Comparison of ENCODE assay signal across 21 cellular contexts in the genomic region with DNA sequence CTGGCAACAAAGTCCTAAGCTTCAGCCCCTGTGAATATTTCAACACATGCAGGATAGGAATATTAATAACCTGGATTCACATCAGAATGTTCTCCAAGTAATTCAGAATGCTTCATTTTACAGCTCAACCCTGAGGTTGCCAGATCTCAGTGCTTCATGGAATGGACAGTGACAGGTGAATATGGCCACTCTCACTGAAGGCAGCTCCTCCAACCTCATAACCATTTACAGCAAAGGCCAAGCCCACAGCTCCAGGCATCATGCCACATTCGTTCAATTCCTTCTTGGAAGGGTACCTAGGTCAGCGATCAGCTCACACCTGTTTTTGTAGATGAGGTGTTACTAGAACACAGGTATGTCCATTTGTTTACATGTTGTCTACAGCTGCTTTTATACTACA. TPM values are rescaled to one million over a fixed set of nuclear protein-coding genes. Genes with fewer than 3 reads are reported as not detected.
A peak's percentile ranks its signal among the peaks of the same experiment; 100 is the strongest.
DNase-seq lines count a peak whose midpoint lies in the region; ATAC-seq and TF ChIP-seq lines count a peak whose summit lies in the region.
"Had no signal": no experiment of that assay in that cellular context is flagged by ENCODE, and none has a peak within 500 bp of the region (broad histone marks: within the 10 kb centered on the region; RNA-seq: fewer than 3 reads in every experiment).

No MANE protein-coding gene starts in this region.

- no peaks in the 10 kb centered on the region for H3F3A ChIP-seq in smooth muscle cell (ENCODE audit: low read depth)

- no peak for TF ChIP-seq CTCF in right atrium auricular region (IDR thresholded peaks at IDR 0.05)
- no peak for TF ChIP-seq CTCF in lung (IDR thresholded peaks at IDR 0.05; ENCODE audit: control extremely low read depth, extremely low read depth)
- TF ChIP-seq CTCF in smooth muscle cell (IDR thresholded peaks at IDR 0.05; ENCODE audit: borderline replicate concordance, insufficient read depth, poor library complexity, severe bottlenecking) = no peak
- TF ChIP-seq CTCF in spleen (IDR thresholded peaks at IDR 0.05 in 8 of 11, conservative IDR thresholded peaks at IDR 0.05 in 3 of 11) = no peak

- TF ChIP-seq POLR2A in spleen (IDR thresholded peaks at IDR 0.05) = no peak

- DNase-seq in right atrium auricular region (ENCODE audit: low spot score) = peak; percentile 11
- no peak for DNase-seq in lung (ENCODE audit: low spot score)
- DNase-seq in smooth muscle cell (lab: John Stamatoyannopoulos, UW; ENCODE audit: unreplicated experiment) = no peak
- no peak for DNase-seq in spleen
- no peak for DNase-seq in NCI-H2029 (lab: John Stamatoyannopoulos, UW)
- DNase-seq in cerebellar cortex (ENCODE audit: low spot score) = no peak
- DNase-seq: Calu3; CD4-positive, alpha-beta memory T cell; GF-D8; NCI-H1092 treated with DMSO at 0.1 percent for 48 hours; NCI-H146; NCI-H2081; NCI-H2171 treated with DMSO at 0.1 percent for 48 hours; NCI-H446; NCI-H526 treated with DMSO at 0.1 percent for 48 hours; NK-92 treated with Interleukin-12 subunit alpha and Interleukin-12 subunit beta, amount 100 ng/mL, for 24 hours; Peyer's patch; SHP77 had no signal

- no peak for ATAC-seq in lung (ENCODE audit: insufficient read depth, low FRiP score)

- no peak overlapping the region for H3K4me2 ChIP-seq in smooth muscle cell
- H3K4me2 ChIP-seq: BLaER1 had no signal

- H3K36me3 ChIP-seq in right atrium auricular region (no peaks in the 10 kb centered on the region), lung (ENCODE audit: control insufficient read depth in 2 of 2, insufficient read depth in 2 of 2, low read length in 2 of 2) (no peaks in the 10 kb centered on the region), smooth muscle cell (ENCODE audit: low read depth) (no peaks in the 10 kb centered on the region), spleen (peaks cover 0 to 4% (median 0%) of the 10 kb centered on the region in 6 donors)
- H3K36me3 ChIP-seq: BLaER1, Peyer's patch had no signal

- H3K4me1 ChIP-seq in right atrium auricular region (peaks cover 0 to 45% of the 10 kb centered on the region in 2 donors), lung (ENCODE audit: control insufficient read depth in 2 of 2, insufficient read depth in 2 of 2, low read length in 2 of 2) (peaks cover 4 to 20% of the 10 kb centered on the region in 2 donors), smooth muscle cell (ENCODE audit: low read depth) (no peaks in the 10 kb centered on the region), spleen (no peaks in the 10 kb centered on the region)
- H3K4me1 ChIP-seq: BLaER1, Peyer's patch had no signal

- H4K20me1 ChIP-seq in smooth muscle cell (ENCODE audit: low read depth) = no peaks in the 10 kb centered on the region
- H4K20me1 ChIP-seq: BLaER1 had no signal

- H3K79me2 ChIP-seq in smooth muscle cell (ENCODE audit: low read depth) = no peaks in the 10 kb centered on the region

- no peaks in the 10 kb centered on the region for H3K27me3 ChIP-seq in right atrium auricular region
- no peaks in the 10 kb centered on the region for H3K27me3 ChIP-seq in lung (ENCODE audit: control insufficient read depth, insufficient read depth)
- peaks cover 4% of the 10 kb centered on the region for H3K27me3 ChIP-seq in smooth muscle cell (ENCODE audit: low read depth)
- H3K27me3 ChIP-seq in spleen (replicated peaks in 1 of 7) = no peaks in the 10 kb centered on the region
- H3K27me3 ChIP-seq: BLaER1, Peyer's patch had no signal

- H2AFZ ChIP-seq in smooth muscle cell (ENCODE audit: low read depth) = no peak overlapping the region

- H3K9ac ChIP-seq in smooth muscle cell (ENCODE audit: low read depth) = no peak overlapping the region
- H3K9ac ChIP-seq: BLaER1 had no signal

- no peak for TF ChIP-seq EP300 in Ishikawa (IDR thresholded peaks at IDR 0.05; ENCODE audit: borderline replicate concordance)

- 72 to 85% methylated on average over 2 of the region's 2 CpGs for WGBS in lung, 2 donors
- 86% methylated on average over 2 of the region's 2 CpGs for WGBS in smooth muscle cell (ENCODE audit: low lambda C conversion rate)
- WGBS in spleen, 5 donors = 83 to 100% (median 88%) methylated on average over 2 of the region's 2 CpGs

- no peak for TF ChIP-seq RAD21 in Ishikawa (IDR thresholded peaks at IDR 0.05; ENCODE audit: low read depth)

- intact Hi-C loops in spleen (cut with DNase I; ENCODE audit: low total_unique reads) = no loop called here

- H3K4me3 ChIP-seq in right atrium auricular region = no peak overlapping the region
- no peak overlapping the region for H3K4me3 ChIP-seq in lung
- H3K4me3 ChIP-seq in smooth muscle cell = no peak overlapping the region
- no peak overlapping the region for H3K4me3 ChIP-seq in spleen
- H3K4me3 ChIP-seq: BLaER1, Peyer's patch had no signal

- H3K9me3 ChIP-seq in right atrium auricular region (no peaks in the 10 kb centered on the region), lung (ENCODE audit: control insufficient read depth in 2 of 2, insufficient read depth in 1 of 2, low read length in 1 of 2) (no peaks in the 10 kb centered on the region), smooth muscle cell (replicated peaks; ENCODE audit: low read depth) (no peaks in the 10 kb centered on the region), spleen (no peaks in the 10 kb centered on the region)
- H3K9me3 ChIP-seq: BLaER1, Peyer's patch had no signal

- H3K27ac ChIP-seq in right atrium auricular region = peak overlapping the region; percentile 54 to 64
- peak overlapping the region; percentile 63 to 92 for H3K27ac ChIP-seq in lung (ENCODE audit: low read depth in 1 of 2, low read length in 1 of 2)
- peak overlapping the region; percentile 9 for H3K27ac ChIP-seq in smooth muscle cell (ENCODE audit: low read depth)
- no peak overlapping the region for H3K27ac ChIP-seq in spleen
- H3K27ac ChIP-seq: BLaER1, Peyer's patch had no signal

TF ChIP-seq in Ishikawa, 13 proteins besides CTCF, POLR2A, EP300 and RAD21:
- TF ChIP-seq TEAD4 (IDR thresholded peaks at IDR 0.05) (no peak), TCF12 (IDR thresholded peaks at IDR 0.05; ENCODE audit: low read depth) (no peak)
- TF ChIP-seq, protein P1, sequence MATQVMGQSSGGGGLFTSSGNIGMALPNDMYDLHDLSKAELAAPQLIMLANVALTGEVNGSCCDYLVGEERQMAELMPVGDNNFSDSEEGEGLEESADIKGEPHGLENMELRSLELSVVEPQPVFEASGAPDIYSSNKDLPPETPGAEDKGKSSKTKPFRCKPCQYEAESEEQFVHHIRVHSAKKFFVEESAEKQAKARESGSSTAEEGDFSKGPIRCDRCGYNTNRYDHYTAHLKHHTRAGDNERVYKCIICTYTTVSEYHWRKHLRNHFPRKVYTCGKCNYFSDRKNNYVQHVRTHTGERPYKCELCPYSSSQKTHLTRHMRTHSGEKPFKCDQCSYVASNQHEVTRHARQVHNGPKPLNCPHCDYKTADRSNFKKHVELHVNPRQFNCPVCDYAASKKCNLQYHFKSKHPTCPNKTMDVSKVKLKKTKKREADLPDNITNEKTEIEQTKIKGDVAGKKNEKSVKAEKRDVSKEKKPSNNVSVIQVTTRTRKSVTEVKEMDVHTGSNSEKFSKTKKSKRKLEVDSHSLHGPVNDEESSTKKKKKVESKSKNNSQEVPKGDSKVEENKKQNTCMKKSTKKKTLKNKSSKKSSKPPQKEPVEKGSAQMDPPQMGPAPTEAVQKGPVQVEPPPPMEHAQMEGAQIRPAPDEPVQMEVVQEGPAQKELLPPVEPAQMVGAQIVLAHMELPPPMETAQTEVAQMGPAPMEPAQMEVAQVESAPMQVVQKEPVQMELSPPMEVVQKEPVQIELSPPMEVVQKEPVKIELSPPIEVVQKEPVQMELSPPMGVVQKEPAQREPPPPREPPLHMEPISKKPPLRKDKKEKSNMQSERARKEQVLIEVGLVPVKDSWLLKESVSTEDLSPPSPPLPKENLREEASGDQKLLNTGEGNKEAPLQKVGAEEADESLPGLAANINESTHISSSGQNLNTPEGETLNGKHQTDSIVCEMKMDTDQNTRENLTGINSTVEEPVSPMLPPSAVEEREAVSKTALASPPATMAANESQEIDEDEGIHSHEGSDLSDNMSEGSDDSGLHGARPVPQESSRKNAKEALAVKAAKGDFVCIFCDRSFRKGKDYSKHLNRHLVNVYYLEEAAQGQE (IDR thresholded peaks at IDR 0.05; ENCODE audit: low read depth) = peak; percentile 36; the same call in 1 of the 2 replicates

RNA-seq across cellular contexts. Expression of gene CLIC5, which starts 17.1 kb away (rescaled TPM):
- total RNA-seq in right atrium auricular region (100 to 1,000 TPM in 1 of 2 donors, 10 to 100 TPM in 1; 99.8 to 114 TPM), lung (10 to 100 TPM; 65.4 to 92.3 TPM), smooth muscle cell (0.99 and 4.4 TPM in 2 replicates), spleen (100 to 1,000 TPM in 2 of 7 donors, 10 to 100 TPM in 5; 53.4 to 189 (median 85.1) TPM)
- polyA plus RNA-seq in lung (10 to 100 TPM; 14.8 to 16.0 TPM), smooth muscle cell (0.97 and 1.4 TPM in 2 replicates), spleen (10 to 100 TPM in 1 of 3 donors, 1 to 10 TPM in 2; 2.8 to 10.6 (median 5.8) TPM)
- total RNA-seq: A673 had no signal

Comparison
In these comparisons a context has a peak if more than half of its experiments do, and no peak if none do; other contexts are left out.
1. H3K27ac ChIP-seq: peak in right atrium auricular region (2 of 2), lung (2 of 2) and smooth muscle cell (single experiment); none in spleen (0 of 8).
2. RNA of gene CLIC5, which starts 17.1 kb away (total RNA-seq): 99.8 to 114 TPM in right atrium auricular region, 65.4 to 92.3 TPM in lung and 53.4 to 189 TPM in spleen; 0.99 to 4.4 TPM in smooth muscle cell; every median in the first group is over 10 times any median in the second.